In the genomic region with DNA sequence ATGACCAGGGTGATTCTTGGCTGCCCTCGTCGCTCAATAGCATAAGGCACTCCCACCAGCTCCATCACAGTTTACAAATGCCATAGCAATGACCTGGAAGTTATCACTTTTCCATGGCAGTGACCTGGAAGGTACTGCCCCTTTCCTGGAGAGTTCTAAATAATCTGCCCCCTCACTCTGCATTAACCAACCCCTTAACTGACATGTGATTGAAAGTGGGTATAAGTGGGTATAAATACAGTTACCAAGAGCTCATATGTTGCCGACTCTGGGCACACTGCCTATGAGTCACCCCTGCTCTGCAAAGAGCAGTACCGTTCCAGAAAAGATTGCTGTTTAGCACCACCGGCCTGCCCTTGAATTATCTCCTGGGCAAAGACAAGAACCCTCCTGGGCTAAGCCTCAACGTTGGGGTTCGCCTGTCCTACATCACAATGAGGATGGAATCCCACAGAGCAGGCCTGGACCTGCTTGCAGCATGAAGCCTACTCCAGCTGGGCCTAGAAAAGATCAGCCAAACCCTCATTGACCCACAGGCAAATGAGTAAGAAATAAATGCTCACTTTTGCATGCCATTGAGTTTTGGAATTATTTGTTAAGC, we compare ENCODE assay signal across 16 cellular contexts.
DNase-seq lines count a peak whose midpoint lies in the region; ATAC-seq and TF ChIP-seq lines count a peak whose summit lies in the region.
"Had no signal": no experiment of that assay in that cellular context is flagged by ENCODE, and none has a peak within 500 bp of the region (broad histone marks: within the 10 kb centered on the region; RNA-seq: fewer than 3 reads in every experiment).

No MANE protein-coding gene starts in this region.

- no TSS peak for BruUV-seq in PC-3 (replicated peaks; lab: Mats Ljungman, UMichigan)

- in situ Hi-C loops in GM23248 (cut with MboI) = no loop called here

- H3K4me3 ChIP-seq in GM23248 (no peak overlapping the region), PC-3 (ENCODE audit: low read length) (no peak overlapping the region), choroid plexus epithelial cell (ENCODE audit: low read depth, low read length) (no peak overlapping the region), WERI-Rb-1 (ENCODE audit: low read depth, low read length) (no peak overlapping the region)
- H3K4me3 ChIP-seq: mucosa of descending colon, thoracic aorta had no signal

- H3K79me2 ChIP-seq in GM23248 (ENCODE audit: insufficient read depth) (no peaks in the 10 kb centered on the region), PC-3 (ENCODE audit: low read length) (no peaks in the 10 kb centered on the region)

- H3K9me3 ChIP-seq in GM23248 (ENCODE audit: low read depth) (no peaks in the 10 kb centered on the region), PC-3 (ENCODE audit: low read length) (no peaks in the 10 kb centered on the region), WERI-Rb-1 (ENCODE audit: severe bottlenecking) (no peaks in the 10 kb centered on the region)
- H3K9me3 ChIP-seq: mucosa of descending colon, thoracic aorta had no signal

- H3K36me3 ChIP-seq in GM23248 (ENCODE audit: low read depth) (no peaks in the 10 kb centered on the region), PC-3 (ENCODE audit: low read depth, low read length) (no peaks in the 10 kb centered on the region), WERI-Rb-1 (no peaks in the 10 kb centered on the region)
- H3K36me3 ChIP-seq: thoracic aorta had no signal

- TF ChIP-seq CTCF in PC-3 (conservative IDR thresholded peaks at IDR 0.05; ENCODE audit: low read depth, low read length) (no peak), choroid plexus epithelial cell (conservative IDR thresholded peaks at IDR 0.05; ENCODE audit: low read depth, low read length) (no peak), WERI-Rb-1 (IDR thresholded peaks at IDR 0.05; ENCODE audit: low read depth, low read length) (no peak)

- H2AFZ ChIP-seq in GM23248 (no peak overlapping the region), PC-3 (ENCODE audit: low read length) (no peak overlapping the region)

- intact Hi-C loops in PC-3 (cut with micrococcal nuclease) = no loop called here

- POLR2A ChIA-PET in PC-3 (lab: Charles Lee; ENCODE audit: unreplicated experiment) = interaction anchor here (0.5 to 0.6 kb wide), 2 partner anchors 136 to 486 kb away, joined by 3 read pairs; no protein-coding TSS in a partner anchor

- H3K9ac ChIP-seq in GM23248 (no peak overlapping the region), PC-3 (ENCODE audit: low read length) (no peak overlapping the region)

- peak; percentile 61 for DNase-seq in GM23248
- DNase-seq in PC-3 = peak; percentile 54
- peak; percentile 7 for DNase-seq in choroid plexus epithelial cell (ENCODE audit: low read depth)
- peak; percentile 37 for DNase-seq in stromal cell of bone marrow (ENCODE audit: low read depth)
- no peak for DNase-seq in NCI-H748 treated with DMSO at 0.1 percent for 48 hours (lab: John Stamatoyannopoulos, UW)
- no peak for DNase-seq in WERI-Rb-1
- no peak for DNase-seq in stimulated activated CD8-positive, alpha-beta memory T cell treated with anti-CD3 and anti-CD28 coated beads, Interleukin-4, amount 100 ng/mL, for 48 hours
- DNase-seq: activated naive CD4-positive, alpha-beta T cell treated with anti-CD3 and anti-CD28 coated beads, Interleukin-2, amount 10 ng/mL, durations not matched to agents 7 days and 5 days; DMS79 treated with DMSO at 0.1 percent for 48 hours; effector CD4-positive, alpha-beta T cell; GOT3; mucosa of descending colon; NCI-H2029; NCI-H526 had no signal

- H3K9me2 ChIP-seq in GM23248 (ENCODE audit: insufficient read depth) (no peaks in the 10 kb centered on the region), PC-3 (replicated peaks; ENCODE audit: low read length) (no peaks in the 10 kb centered on the region)

- CTCF ChIA-PET in PC-3 (lab: Charles Lee) = interaction anchor here (0.6 to 1.6 kb wide), 4 partner anchors 10 to 80 kb away, joined by 3 to 9 read pairs (median 6); no protein-coding TSS in a partner anchor

- 60 to 61% methylated on average over 7 of the region's 7 CpGs for WGBS in GM23248 (ENCODE audit: low coverage in 1 of 2, low lambda C conversion rate in 2 of 2, missing lambda C conversion rate in 2 of 2), 2 experiments

- ATAC-seq in PC-3 = peak; percentile 86
- ATAC-seq: mucosa of descending colon, sciatic nerve had no signal

- H3K27me3 ChIP-seq in GM23248 (replicated peaks; ENCODE audit: insufficient read depth) (peaks cover 27% of the 10 kb centered on the region), PC-3 (ENCODE audit: low read length) (peaks cover 1% of the 10 kb centered on the region; the same call in 1 of the 2 replicates), WERI-Rb-1 (ENCODE audit: insufficient read depth, low read depth, severe bottlenecking) (no peaks in the 10 kb centered on the region)

- H3K4me1 ChIP-seq in GM23248 (ENCODE audit: insufficient read depth) (peaks cover 8% of the 10 kb centered on the region; the same call in 1 of the 2 replicates), PC-3 (ENCODE audit: insufficient read depth, low read length) (peaks cover 3% of the 10 kb centered on the region; the same call in 1 of the 2 replicates)

- H4K20me1 ChIP-seq in GM23248 (ENCODE audit: insufficient read depth) = no peaks in the 10 kb centered on the region
- H4K20me1 ChIP-seq in PC-3 (ENCODE audit: low read length) = no peaks in the 10 kb centered on the region

- peaks cover 17% of the 10 kb centered on the region for H3F3A ChIP-seq in GM23248 (ENCODE audit: insufficient read depth)
- H3F3A ChIP-seq in PC-3 (ENCODE audit: low read length, unreplicated experiment) = no peaks in the 10 kb centered on the region

- H3K4me2 ChIP-seq in GM23248 (ENCODE audit: unreplicated experiment) = no peak overlapping the region
- no peak overlapping the region for H3K4me2 ChIP-seq in PC-3 (ENCODE audit: low read length)

- peak overlapping the region; percentile 18; the same call in 1 of the 2 replicates for H3K27ac ChIP-seq in GM23248
- H3K27ac ChIP-seq in PC-3 (ENCODE audit: low read length) = no peak overlapping the region
- no peak overlapping the region for H3K27ac ChIP-seq in WERI-Rb-1
- H3K27ac ChIP-seq: thoracic aorta had no signal

Comparison
In these comparisons a context has a peak if more than half of its experiments do, and no peak if none do; other contexts are left out.
1. DNase-seq: peak in GM23248 (single experiment), PC-3 (single experiment), choroid plexus epithelial cell (single experiment) and stromal cell of bone marrow (single experiment); none in NCI-H748 treated with DMSO at 0.1 percent for 48 hours (single experiment), WERI-Rb-1 (single experiment) and stimulated activated CD8-positive, alpha-beta memory T cell treated with anti-CD3 and anti-CD28 coated beads, Interleukin-4, amount 100 ng/mL, for 48 hours (single experiment).